In genomic region chr9:126851286-126851880, GRCh38 we compare ENCODE assay signal across 2 cellular contexts.
TF ChIP-seq lines count a peak whose summit lies in the region.

No MANE protein-coding gene starts in this region.

TF ChIP-seq in GM12878, 131 proteins besides CTCF, POLR2A, EP300 and RAD21 (continued from another document):
- TF ChIP-seq ZBTB40 (IDR thresholded peaks at IDR 0.05; ENCODE audit: borderline replicate concordance) (no peak), CHD1 (IDR thresholded peaks at IDR 0.05; ENCODE audit: low read depth, low read length) (no peak), LARP7 (IDR thresholded peaks at IDR 0.05) (no peak), ZNF24 (IDR thresholded peaks at IDR 0.05) (no peak), SMARCA5 (IDR thresholded peaks at IDR 0.05) (no peak), MYB (IDR thresholded peaks at IDR 0.05; ENCODE audit: borderline replicate concordance, low read depth, low read length) (no peak), RAD51 (IDR thresholded peaks at IDR 0.05) (no peak), IRF3 (IDR thresholded peaks at IDR 0.05) (no peak), DPF2 (IDR thresholded peaks at IDR 0.05) (no peak)

TF ChIP-seq in WTC11, 78 proteins besides CTCF, POLR2A, EP300 and RAD21 (continued from another document):
- TF ChIP-seq HMGA2 (CRISPR knock-in tag; IDR thresholded peaks at IDR 0.05), result no peak
- no peak for TF ChIP-seq SOX15 (CRISPR knock-in tag; IDR thresholded peaks at IDR 0.05)
- no peak for TF ChIP-seq PRRX2 (CRISPR knock-in tag; IDR thresholded peaks at IDR 0.05)
- no peak for TF ChIP-seq CDX4 (CRISPR knock-in tag; IDR thresholded peaks at IDR 0.05; ENCODE audit: borderline replicate concordance)
- no peak for TF ChIP-seq ZNF263 (CRISPR knock-in tag; IDR thresholded peaks at IDR 0.05; ENCODE audit: low read depth)
- no peak for TF ChIP-seq MLX (CRISPR knock-in tag; IDR thresholded peaks at IDR 0.05)
- no peak for TF ChIP-seq ERG (CRISPR knock-in tag; IDR thresholded peaks at IDR 0.05)
- no peak for TF ChIP-seq ZMAT4 (CRISPR knock-in tag; IDR thresholded peaks at IDR 0.05)
TF ChIP-seq in WTC11: peak in this region for 0.
